ENCODE assay signal across 5 cellular contexts in the genomic region with DNA sequence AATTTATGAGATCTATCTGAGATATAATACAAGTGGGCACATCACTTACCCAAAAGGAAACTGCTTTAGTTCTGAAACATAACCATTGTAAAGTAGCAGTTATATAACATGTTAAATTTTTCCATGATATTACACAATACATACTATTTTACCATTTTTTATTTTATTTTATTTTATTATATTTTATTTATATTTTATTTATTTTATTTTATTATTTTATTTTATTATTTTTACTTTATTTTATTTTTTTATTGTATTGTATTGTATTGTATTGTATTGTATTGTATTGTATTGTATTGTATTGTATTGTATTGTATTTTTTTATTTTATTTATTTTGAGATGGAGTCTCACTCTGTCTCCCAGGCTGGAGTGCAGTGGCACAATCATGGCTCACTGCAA.
DNase-seq lines count a peak whose midpoint lies in the region; FAIRE-seq and TF ChIP-seq lines count a peak whose summit lies in the region.
"Not testable (repeated sequence)": the region's sequence is repeated elsewhere in the genome, so short reads cannot be mapped to it uniquely, and the experiment has no call there.

No MANE protein-coding gene starts in this region.

- TF ChIP-seq CTCF in kidney (IDR thresholded peaks at IDR 0.05; ENCODE audit: borderline replicate concordance, extremely low read depth, insufficient read depth), result not testable (repeated sequence)

- H3K4me3 ChIP-seq in kidney (ENCODE audit: low read length in 2 of 2); small intestine (ENCODE audit: low read depth in 1 of 2, low read length in 2 of 2): not testable (repeated sequence)

- H3K27me3 ChIP-seq in small intestine (ENCODE audit: control insufficient read depth in 2 of 2, insufficient read depth in 2 of 2, low read length in 2 of 2), result not testable (repeated sequence)

- H3K9me3 ChIP-seq in kidney (ENCODE audit: control insufficient read depth in 1 of 2, low read length in 2 of 2); small intestine (ENCODE audit: control insufficient read depth, low read depth): not testable (repeated sequence)

- H3K36me3 ChIP-seq in kidney (ENCODE audit: control insufficient read depth in 1 of 2, insufficient read depth in 2 of 2, low read length in 2 of 2); small intestine (ENCODE audit: control insufficient read depth in 2 of 2, insufficient read depth in 2 of 2, low read length in 2 of 2): not testable (repeated sequence)

- H3K27ac ChIP-seq in kidney (ENCODE audit: low read depth in 2 of 2, low read length in 2 of 2); small intestine (ENCODE audit: low read depth in 1 of 2, low read length in 1 of 2): not testable (repeated sequence)

- not testable (repeated sequence) for H3K4me1 ChIP-seq in kidney (ENCODE audit: control insufficient read depth in 1 of 2, insufficient read depth in 1 of 2, low read depth in 1 of 2, low read length in 2 of 2); small intestine (ENCODE audit: control insufficient read depth in 2 of 2, insufficient read depth in 1 of 2, low read depth in 1 of 2, low read length in 1 of 2)

- not testable (repeated sequence) for DNase-seq in kidney, small intestine

- not testable (repeated sequence) for H3K9ac ChIP-seq in kidney (ENCODE audit: low read length in 2 of 2)

- intact Hi-C loops in kidney (cut with DNase I), result not testable (repeated sequence)

- peak; percentile 86 for FAIRE-seq in G401.6 (lab: Jason Lieb, UNC)
- peak; percentile 89 for FAIRE-seq in TTC549 (lab: Jason Lieb, UNC)
- FAIRE-seq in endometrium (lab: Jason Lieb, UNC), result peak; percentile 33
- FAIRE-seq in kidney (lab: Jason Lieb, UNC), result peak; percentile 85
- FAIRE-seq in small intestine (lab: Jason Lieb, UNC), result peak; percentile 55
